In the genomic region with DNA sequence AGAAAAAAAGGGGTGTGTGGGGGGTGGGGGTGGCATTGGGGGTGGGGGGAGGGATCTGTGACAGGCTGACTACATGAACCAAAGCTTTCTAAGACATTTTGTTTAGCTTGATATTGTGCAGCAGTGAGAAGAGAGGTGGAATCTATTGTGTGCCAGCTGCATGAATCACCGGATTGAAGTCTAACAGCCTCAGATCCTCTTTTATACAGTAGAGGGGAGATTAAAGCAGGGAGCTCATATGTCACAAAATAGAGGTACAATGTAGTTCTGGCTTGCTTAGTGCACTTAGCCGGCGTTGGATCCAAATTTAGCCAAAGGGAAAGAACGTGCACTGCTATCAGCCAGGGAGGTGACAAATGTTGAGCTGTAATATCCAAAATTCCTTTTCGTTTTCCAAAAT, we compare ENCODE assay signal across 12 cellular contexts.
DNase-seq lines count a peak whose midpoint lies in the region; ATAC-seq and TF ChIP-seq lines count a peak whose summit lies in the region.
"Had no signal": no experiment of that assay in that cellular context is flagged by ENCODE, and none has a peak within 500 bp of the region (broad histone marks: within the 10 kb centered on the region; RNA-seq: fewer than 3 reads in every experiment).

No MANE protein-coding gene starts in this region.

- peaks cover 26% of the 10 kb centered on the region for H3K4me1 Mint-ChIP-seq in HFFc6 (ENCODE audit: low read depth)
- no peaks in the 10 kb centered on the region for H3K4me1 Mint-ChIP-seq in T-cell

- H3K27ac ChIP-seq in Panc1 (ENCODE audit: low read length) (peak overlapping the region; percentile 2; the same call in 1 of the 2 replicates), sigmoid colon (peak overlapping the region; percentile 57 to 73 (median 67)), Karpas-422 (ENCODE audit: low read length) (no peak overlapping the region)

- TF ChIP-seq EP300 in sigmoid colon (IDR thresholded peaks at IDR 0.05), result peak in 1 of 4 donors; percentile 42

- TF ChIP-seq CTCF in HFFc6 (IDR thresholded peaks at IDR 0.05) (no peak), Panc1 (IDR thresholded peaks at IDR 0.05) (no peak), fibroblast of pulmonary artery (IDR thresholded peaks at IDR 0.05; ENCODE audit: low read length, missing control alignments) (no peak), sigmoid colon (IDR thresholded peaks at IDR 0.05) (no peak)

- H3K36me3 Mint-ChIP-seq in HFFc6 (ENCODE audit: low read depth) (no peaks in the 10 kb centered on the region), T-cell (no peaks in the 10 kb centered on the region)

- no peak overlapping the region for H3K9ac ChIP-seq in Karpas-422 (ENCODE audit: low read length)

- no peaks in the 10 kb centered on the region for H3K9me2 ChIP-seq in Karpas-422 (replicated peaks; ENCODE audit: insufficient read depth, low read length)

- no peak overlapping the region for H3K4me2 ChIP-seq in Karpas-422 (ENCODE audit: low read depth, low read length, poor library complexity, severe bottlenecking)

- in situ Hi-C loops in Panc1 (cut with HindIII; ENCODE audit: low pct_unique_long_range_greater_than_20kb, low sequenced_read_pairs), result no loop called here

- no peaks in the 10 kb centered on the region for H3K27me3 ChIP-seq in Panc1 (ENCODE audit: control insufficient read depth, insufficient read depth, low read length)
- no peaks in the 10 kb centered on the region for H3K27me3 ChIP-seq in sigmoid colon
- no peaks in the 10 kb centered on the region for H3K27me3 ChIP-seq in Karpas-422 (ENCODE audit: low read length)

- H3K36me3 ChIP-seq in Panc1 (ENCODE audit: control insufficient read depth, insufficient read depth, low read length) (no peaks in the 10 kb centered on the region), sigmoid colon (no peaks in the 10 kb centered on the region), Karpas-422 (ENCODE audit: insufficient read depth, low read length) (no peaks in the 10 kb centered on the region)

- no peak for TF ChIP-seq POLR2A in sigmoid colon (IDR thresholded peaks at IDR 0.05)

- POLR2A ChIA-PET in Panc1 (lab: Charles Lee), result no interaction called here
- POLR2A ChIA-PET in T-cell (lab: Charles Lee), result interaction anchor here in 1 of 2 donors (0.6 kb wide), 1 partner anchor 97 kb away, joined by 3 read pairs; no protein-coding TSS in a partner anchor

- H3K27me3 Mint-ChIP-seq in HFFc6 (ENCODE audit: insufficient read depth), result no peaks in the 10 kb centered on the region; the same call in 1 of the 2 replicates
- H3K27me3 Mint-ChIP-seq in T-cell, result peaks cover 2 to 8% of the 10 kb centered on the region in 2 donors

- H3K27ac Mint-ChIP-seq in HFFc6 (no peak overlapping the region), T-cell (no peak overlapping the region)
- H3K27ac Mint-ChIP-seq: activated CD8-positive, alpha-beta T cell treated with anti-CD3 and anti-CD28 coated beads for 36 hours had no signal

- H3K4me1 ChIP-seq in Panc1 (ENCODE audit: control insufficient read depth, insufficient read depth, low read length), result peaks cover 7% of the 10 kb centered on the region; the same call in 1 of the 2 replicates
- H3K4me1 ChIP-seq in sigmoid colon, result peaks cover 0 to 44% (median 40%) of the 10 kb centered on the region in 4 donors
- H3K4me1 ChIP-seq in Karpas-422 (ENCODE audit: low read length), result peaks cover 14% of the 10 kb centered on the region

- DNase-seq in HFFc6, result peak; percentile 13
- no peak for DNase-seq in Panc1 (ENCODE audit: low read depth, low spot score)
- peak; percentile 53 for DNase-seq in fibroblast of pulmonary artery (ENCODE audit: low read depth)
- DNase-seq in sigmoid colon, result no peak
- DNase-seq in T-cell, result no peak
- DNase-seq in Karpas-422, result no peak
- DNase-seq: activated CD8-positive, alpha-beta T cell treated with anti-CD3 and anti-CD28 coated beads for 36 hours; amygdala; NCI-H1694; SW 1271 had no signal

- intact Hi-C loops in Panc1 (cut with micrococcal nuclease; ENCODE audit: unreplicated experiment), result no loop called here
- intact Hi-C loops in sigmoid colon (cut with DNase I), result loop anchor here (5.0 kb wide), 2 partner anchors 74 to 401 kb away; no protein-coding TSS in a partner anchor

- H3K4me3 ChIP-seq in Panc1 (ENCODE audit: low read depth in 2 of 2, low read length in 2 of 2) (no peak overlapping the region), fibroblast of pulmonary artery (replicated peaks; ENCODE audit: low read depth, low read length) (no peak overlapping the region), sigmoid colon (no peak overlapping the region), Karpas-422 (ENCODE audit: low read length) (no peak overlapping the region)

- H4K20me1 ChIP-seq in Karpas-422 (ENCODE audit: insufficient read depth, low read depth, low read length), result no peaks in the 10 kb centered on the region

- CTCF ChIA-PET in Panc1 (lab: Charles Lee) (no interaction called here), T-cell (lab: Charles Lee) (no interaction called here)

- H3K79me2 ChIP-seq in Karpas-422 (ENCODE audit: low read length), result no peaks in the 10 kb centered on the region

- no TSS peak for BruUV-seq in Panc1 (replicated peaks; lab: Mats Ljungman, UMichigan)

- H3K4me3 Mint-ChIP-seq in HFFc6, result no peak overlapping the region
- H3K4me3 Mint-ChIP-seq in T-cell, result no peak overlapping the region
- H3K4me3 Mint-ChIP-seq: activated CD8-positive, alpha-beta T cell treated with anti-CD3 and anti-CD28 coated beads for 36 hours had no signal

- no peak overlapping the region for H2AFZ ChIP-seq in Karpas-422 (ENCODE audit: low read length)

- 82% methylated on average over 5 of the region's 5 CpGs for WGBS in sigmoid colon, 2 donors

- H3K9me3 Mint-ChIP-seq in HFFc6 (peaks cover under 1% of the 10 kb centered on the region; the same call in 1 of the 2 replicates), T-cell (no peaks in the 10 kb centered on the region)
- H3K9me3 Mint-ChIP-seq: activated CD8-positive, alpha-beta T cell treated with anti-CD3 and anti-CD28 coated beads for 36 hours had no signal

- ATAC-seq in Panc1 (no peak), T-cell (replicated peaks in 1 of 4) (no peak), HG03520 (IDR thresholded peaks at IDR 0.05; ENCODE audit: unreplicated experiment) (no peak), GM18502 (IDR thresholded peaks at IDR 0.05; ENCODE audit: poor library complexity, unreplicated experiment) (no peak)
- ATAC-seq: activated CD8-positive, alpha-beta T cell treated with anti-CD3 and anti-CD28 coated beads for 36 hours had no signal

- H3K9me3 ChIP-seq in Panc1 (ENCODE audit: control insufficient read depth, insufficient read depth, low read depth, low read length), result peaks cover 1% of the 10 kb centered on the region; the same call in 1 of the 2 replicates
- no peaks in the 10 kb centered on the region for H3K9me3 ChIP-seq in sigmoid colon
- no peaks in the 10 kb centered on the region for H3K9me3 ChIP-seq in Karpas-422 (ENCODE audit: low read length)

Comparison
In these comparisons a context has a peak if more than half of its experiments do, and no peak if none do; other contexts are left out.
1. DNase-seq: peak in HFFc6 (single experiment) and fibroblast of pulmonary artery (single experiment); none in Panc1 (single experiment), sigmoid colon (single experiment), T-cell (0 of 34) and Karpas-422 (single experiment).